In the genomic region with DNA sequence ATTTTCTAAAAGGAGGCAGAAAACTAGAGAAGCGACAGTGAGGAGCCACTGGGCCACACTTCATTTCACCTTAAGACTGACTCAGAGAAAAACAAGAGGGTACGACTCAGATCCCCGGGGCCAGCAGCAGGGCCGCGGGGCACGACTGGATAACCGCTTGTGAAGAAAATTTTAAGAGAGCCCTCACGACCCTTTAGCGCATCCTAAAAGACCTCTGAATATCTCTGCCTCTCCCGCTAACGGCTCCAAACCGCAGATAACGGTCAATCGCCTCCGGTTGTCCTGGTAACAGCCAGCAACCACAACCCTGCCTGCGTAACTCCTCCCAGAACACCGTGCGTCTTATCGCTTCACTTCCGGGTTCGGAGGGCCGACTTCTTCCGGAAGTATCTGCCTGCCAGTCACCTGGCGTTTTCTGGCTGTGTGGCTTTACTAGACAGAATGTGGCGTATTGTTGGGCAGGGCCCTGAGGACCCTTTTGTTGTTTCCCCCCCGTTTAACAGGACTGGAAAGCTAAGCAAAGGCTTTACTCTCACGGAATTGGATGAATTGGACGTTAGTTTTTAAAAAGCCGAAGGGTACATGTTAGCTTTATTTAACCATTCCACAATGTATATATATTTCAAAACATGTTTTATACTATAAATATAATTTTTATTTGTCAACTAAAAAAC, we compare ENCODE assay signal across 8 cellular contexts. TPM values are rescaled to one million over a fixed set of nuclear protein-coding genes. Genes with fewer than 3 reads are reported as not detected.
DNase-seq lines count a peak whose midpoint lies in the region; ATAC-seq and TF ChIP-seq lines count a peak whose summit lies in the region.

No MANE protein-coding gene starts in this region.

- 0 out of 2 replicates have a peak, but pooled peaks cover 10% of the 10 kb centered on the region for H3K79me2 ChIP-seq in SK-N-SH (ENCODE audit: insufficient read depth)

- intact Hi-C loops in head of caudate nucleus (cut with DNase I) = no loop called here

- TF ChIP-seq RAD21 in SK-N-SH (IDR thresholded peaks at IDR 0.05; ENCODE audit: low read length) = no peak

- H3K27me3 ChIP-seq in SK-N-SH (ENCODE audit: insufficient read depth) = no peaks in the 10 kb centered on the region
- H3K27me3 ChIP-seq in thymus (ENCODE audit: control insufficient read depth, insufficient read depth) = no peaks in the 10 kb centered on the region

- peak in 1 of 2 experiments; percentile 25; a peak in 1 of 4 replicates for TF ChIP-seq EP300 in SK-N-SH (IDR thresholded peaks at IDR 0.05; ENCODE audit: borderline replicate concordance in 1 of 2, low read depth in 1 of 2, low read length in 1 of 2)

- TF ChIP-seq CTCF in GM10248 (IDR thresholded peaks at IDR 0.05; ENCODE audit: control extremely low read depth, extremely low read depth, low read depth, missing control alignments) (no peak), SK-N-SH (IDR thresholded peaks at IDR 0.05) (no peak), osteocyte (IDR thresholded peaks at IDR 0.05) (no peak)

- H3K27ac ChIP-seq in SK-N-SH (ENCODE audit: low read depth in 2 of 2, low read length in 1 of 2) = peak overlapping the region; percentile 63 to 80
- peak overlapping the region; percentile 87 for H3K27ac ChIP-seq in thymus (ENCODE audit: low read depth)

- H3K36me3 ChIP-seq in SK-N-SH (replicated peaks in 1 of 2; ENCODE audit: control insufficient read depth in 1 of 2, insufficient read depth in 2 of 2, low read length in 1 of 2) = peaks cover 0 to 25% of the 10 kb centered on the region in 2 experiments
- peaks cover 5% of the 10 kb centered on the region for H3K36me3 ChIP-seq in thymus (ENCODE audit: control insufficient read depth, insufficient read depth)

- peaks cover 4 to 8% of the 10 kb centered on the region in 2 experiments; a peak in 3 of 4 replicates for H3K4me1 ChIP-seq in SK-N-SH (ENCODE audit: control insufficient read depth in 1 of 2, insufficient read depth in 2 of 2, low read depth in 1 of 2, low read length in 1 of 2)
- H3K4me1 ChIP-seq in thymus (ENCODE audit: control insufficient read depth, insufficient read depth, low read length) = peaks cover 11% of the 10 kb centered on the region

- H3K4me3 Mint-ChIP-seq in osteocyte (ENCODE audit: unreplicated experiment) = peak overlapping the region; percentile 94

- under 1% methylated on average over 29 of the region's 29 CpGs for WGBS in SK-N-SH (ENCODE audit: low lambda C conversion rate)
- WGBS in thymus = 2% methylated on average over 29 of the region's 29 CpGs

- peaks cover 6 to 9% of the 10 kb centered on the region in 2 donors for H3K36me3 Mint-ChIP-seq in activated naive CD4-positive, alpha-beta T cell treated with anti-CD3 and anti-CD28 coated beads, Interleukin-2, amount 50 U/mL, for 72 hours
- peaks cover 11% of the 10 kb centered on the region for H3K36me3 Mint-ChIP-seq in osteocyte (ENCODE audit: unreplicated experiment)

- H2AFZ ChIP-seq in SK-N-SH (ENCODE audit: low read depth) = peak overlapping the region; percentile 100

- CTCF ChIA-PET in GM10248 (lab: Yijun Ruan, JAX) = no interaction called here
- CTCF ChIA-PET in SK-N-SH (lab: Yijun Ruan, JAX) = interaction anchor here (0.7 kb wide), 1 partner anchor 124 kb away, joined by 3 read pairs; no protein-coding TSS in a partner anchor

- POLR2A ChIA-PET in GM10248 (lab: Yijun Ruan, JAX) (no interaction called here), SK-N-SH (lab: Yijun Ruan, JAX) (interaction anchor here (0.6 kb wide), 1 partner anchor 12 kb away, joined by 4 read pairs; no protein-coding TSS in a partner anchor)

- no peaks in the 10 kb centered on the region for H3K9me3 ChIP-seq in SK-N-SH
- H3K9me3 ChIP-seq in thymus (ENCODE audit: control insufficient read depth) = no peaks in the 10 kb centered on the region

- ATAC-seq in HG02610 (IDR thresholded peaks at IDR 0.05; ENCODE audit: unreplicated experiment) = peak; percentile 100
- ATAC-seq in activated naive CD4-positive, alpha-beta T cell treated with anti-CD3 and anti-CD28 coated beads, Interleukin-2, amount 50 U/mL, for 72 hours = peak; percentile 95 to 97

- H3K4me3 ChIP-seq in SK-N-SH (ENCODE audit: low read depth in 2 of 2, low read length in 1 of 2) (peak overlapping the region; percentile 65 to 78), thymus (ENCODE audit: low read length) (peak overlapping the region; percentile 72)

- H3K9me3 Mint-ChIP-seq in activated naive CD4-positive, alpha-beta T cell treated with anti-CD3 and anti-CD28 coated beads, Interleukin-2, amount 50 U/mL, for 72 hours = peaks cover 0 to 5% of the 10 kb centered on the region in 2 donors
- no peaks in the 10 kb centered on the region for H3K9me3 Mint-ChIP-seq in osteocyte (ENCODE audit: unreplicated experiment)

- H3K27me3 Mint-ChIP-seq in osteocyte (ENCODE audit: unreplicated experiment) = peaks cover 4% of the 10 kb centered on the region

- peaks cover 26% of the 10 kb centered on the region for H3K4me1 Mint-ChIP-seq in osteocyte (ENCODE audit: unreplicated experiment)

- H4K20me1 ChIP-seq in SK-N-SH (ENCODE audit: insufficient read depth) = no peaks in the 10 kb centered on the region

- DNase-seq in GM10248 (ENCODE audit: extremely low spot score) (peak; percentile 88), NCI-H1092 (lab: John Stamatoyannopoulos, UW) (peak; percentile 86), SK-N-SH (peak; percentile 87), head of caudate nucleus (peak; percentile 89 to 97 (median 94)), osteocyte (ENCODE audit: extremely low spot score, unreplicated experiment) (peak; percentile 94)
- DNase-seq in activated naive CD4-positive, alpha-beta T cell treated with anti-CD3 and anti-CD28 coated beads, Interleukin-2, amount 50 U/mL, for 72 hours (ENCODE audit: low spot score in 2 of 2) = peak; percentile 83 to 94

- H3K9me2 ChIP-seq in SK-N-SH = no peaks in the 10 kb centered on the region

- peak overlapping the region; percentile 70 for H3K9ac ChIP-seq in SK-N-SH

- H3K4me2 ChIP-seq in SK-N-SH = peak overlapping the region; percentile 63

- no peaks in the 10 kb centered on the region for H3F3A ChIP-seq in SK-N-SH (replicated peaks; ENCODE audit: insufficient read depth)

- peak overlapping the region; percentile 97 to 99 for H3K27ac Mint-ChIP-seq in activated naive CD4-positive, alpha-beta T cell treated with anti-CD3 and anti-CD28 coated beads, Interleukin-2, amount 50 U/mL, for 72 hours
- H3K27ac Mint-ChIP-seq in osteocyte (ENCODE audit: unreplicated experiment) = peak overlapping the region; percentile 98

TF ChIP-seq in SK-N-SH, 30 proteins besides CTCF, POLR2A, EP300 and RAD21 (continues in another document):
- TF ChIP-seq EZH2phosphoT487 (IDR thresholded peaks at IDR 0.05; ENCODE audit: borderline replicate concordance, low read depth) (no peak), FOXM1 (IDR thresholded peaks at IDR 0.05; ENCODE audit: low read depth) (no peak), SIN3A (IDR thresholded peaks at IDR 0.05; ENCODE audit: borderline replicate concordance, low read depth, low read length) (peak; percentile 85; the same call in 1 of the 2 replicates), FOXJ3 (CRISPR knock-in tag; IDR thresholded peaks at IDR 0.05) (no peak), USF2 (IDR thresholded peaks at IDR 0.05; ENCODE audit: borderline replicate concordance, low read depth, low read length) (no peak), NFIC (IDR thresholded peaks at IDR 0.05; ENCODE audit: borderline replicate concordance) (no peak)
- TF ChIP-seq, protein P1, sequence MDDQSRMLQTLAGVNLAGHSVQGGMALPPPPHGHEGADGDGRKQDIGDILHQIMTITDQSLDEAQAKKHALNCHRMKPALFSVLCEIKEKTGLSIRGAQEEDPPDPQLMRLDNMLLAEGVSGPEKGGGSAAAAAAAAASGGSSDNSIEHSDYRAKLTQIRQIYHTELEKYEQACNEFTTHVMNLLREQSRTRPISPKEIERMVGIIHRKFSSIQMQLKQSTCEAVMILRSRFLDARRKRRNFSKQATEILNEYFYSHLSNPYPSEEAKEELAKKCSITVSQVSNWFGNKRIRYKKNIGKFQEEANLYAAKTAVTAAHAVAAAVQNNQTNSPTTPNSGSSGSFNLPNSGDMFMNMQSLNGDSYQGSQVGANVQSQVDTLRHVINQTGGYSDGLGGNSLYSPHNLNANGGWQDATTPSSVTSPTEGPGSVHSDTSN (IDR thresholded peaks at IDR 0.05) = peak; percentile 87
- TF ChIP-seq, protein P2, sequence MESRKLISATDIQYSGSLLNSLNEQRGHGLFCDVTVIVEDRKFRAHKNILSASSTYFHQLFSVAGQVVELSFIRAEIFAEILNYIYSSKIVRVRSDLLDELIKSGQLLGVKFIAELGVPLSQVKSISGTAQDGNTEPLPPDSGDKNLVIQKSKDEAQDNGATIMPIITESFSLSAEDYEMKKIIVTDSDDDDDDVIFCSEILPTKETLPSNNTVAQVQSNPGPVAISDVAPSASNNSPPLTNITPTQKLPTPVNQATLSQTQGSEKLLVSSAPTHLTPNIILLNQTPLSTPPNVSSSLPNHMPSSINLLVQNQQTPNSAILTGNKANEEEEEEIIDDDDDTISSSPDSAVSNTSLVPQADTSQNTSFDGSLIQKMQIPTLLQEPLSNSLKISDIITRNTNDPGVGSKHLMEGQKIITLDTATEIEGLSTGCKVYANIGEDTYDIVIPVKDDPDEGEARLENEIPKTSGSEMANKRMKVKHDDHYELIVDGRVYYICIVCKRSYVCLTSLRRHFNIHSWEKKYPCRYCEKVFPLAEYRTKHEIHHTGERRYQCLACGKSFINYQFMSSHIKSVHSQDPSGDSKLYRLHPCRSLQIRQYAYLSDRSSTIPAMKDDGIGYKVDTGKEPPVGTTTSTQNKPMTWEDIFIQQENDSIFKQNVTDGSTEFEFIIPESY (IDR thresholded peaks at IDR 0.05; ENCODE audit: borderline replicate concordance, low read depth) = no peak

RNA-seq across cellular contexts. Expression of gene ATP23, which starts 5.4 kb away (rescaled TPM):
- polyA plus RNA-seq in SK-N-SH (2012; rRNA removed) (6.4 and 6.6 TPM in 2 replicates), thymus (15.6 TPM)
- 7.0 and 7.2 TPM in 2 replicates for polyA plus RNA-seq in SK-N-SH (2012; cell fraction: cytosol; rRNA removed)
- 2.6 and 2.8 TPM in 2 replicates for polyA plus RNA-seq in SK-N-SH (2012; cell fraction: nucleus; rRNA removed)
- 10 to 100 TPM; 15.3 to 15.5 TPM for total RNA-seq in activated naive CD4-positive, alpha-beta T cell treated with anti-CD3 and anti-CD28 coated beads, Interleukin-2, amount 50 U/mL, for 72 hours
- total RNA-seq in osteocyte = 2.6 and 3.2 TPM in 2 replicates

Comparison
In these comparisons a context has a peak if more than half of its experiments do, and no peak if none do; other contexts are left out.
1. Peak in every context shown above with its lines: DNase-seq, ATAC-seq, H3K4me3 ChIP-seq and H3K27ac ChIP-seq.